19 cellular contexts compared by ENCODE assay signal in the genomic region with DNA sequence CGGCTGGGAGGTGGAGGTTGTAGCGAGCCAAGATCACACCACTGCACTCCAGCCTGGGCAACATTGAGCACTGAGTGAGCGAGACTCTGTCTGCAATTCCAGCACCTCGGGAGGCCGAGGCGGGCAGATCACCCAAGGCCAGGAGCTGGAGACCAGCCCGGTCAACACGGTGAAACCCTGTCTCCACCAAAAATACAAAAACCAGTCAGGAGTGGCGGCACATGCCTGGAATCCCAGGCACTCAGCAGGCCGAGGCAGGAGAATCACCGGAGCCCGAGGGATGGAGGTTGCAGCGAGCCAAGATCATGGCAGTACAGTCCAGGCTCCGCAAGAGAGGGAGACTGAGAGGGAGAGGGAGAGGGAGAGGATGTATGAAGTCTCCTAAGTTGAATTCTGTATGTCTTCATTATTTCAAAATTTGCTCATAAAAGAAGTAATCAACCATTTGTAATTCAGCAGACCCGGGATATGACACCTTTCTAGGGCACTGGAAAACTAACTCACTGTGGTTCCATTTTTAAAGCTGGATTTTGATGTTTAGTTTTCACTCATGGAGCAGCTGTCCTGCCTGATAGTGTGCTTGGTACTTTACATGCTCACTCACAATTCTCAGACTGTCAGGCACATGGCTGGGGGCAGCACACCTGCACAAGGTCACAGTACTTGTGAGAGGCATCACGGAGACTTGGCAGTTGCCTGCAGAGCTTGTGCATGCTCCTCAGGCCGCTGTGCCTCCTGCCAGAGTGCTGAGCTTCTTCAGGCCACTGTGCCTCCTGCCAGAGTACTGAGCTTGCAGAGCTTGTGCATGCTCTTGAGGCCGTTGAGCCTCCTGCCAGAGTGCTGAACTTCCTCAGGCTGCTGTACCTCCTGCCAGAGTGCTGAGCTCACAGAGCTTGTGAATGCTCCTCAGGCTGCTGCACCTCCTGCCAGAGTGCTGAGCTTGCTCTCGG.
"Had no signal": no experiment of that assay in that cellular context is flagged by ENCODE, and none has a peak within 500 bp of the region (broad histone marks: within the 10 kb centered on the region; RNA-seq: fewer than 3 reads in every experiment).

No MANE protein-coding gene starts in this region.

- H3K4me2 ChIP-seq: SK-N-SH had no signal

- H3K4me3 Mint-ChIP-seq: activated CD4-positive, alpha-beta T cell treated with anti-CD3 and anti-CD28 coated beads for 36 hours; activated CD8-positive, alpha-beta T cell treated with anti-CD3 and anti-CD28 coated beads, Interleukin-2, amount 10 ng/mL, durations not matched to agents 7 days and 5 days; activated naive CD8-positive, alpha-beta T cell treated with anti-CD3 and anti-CD28 coated beads, Interleukin-2, amount 10 ng/mL, durations not matched to agents 7 days and 5 days; endodermal cell; stimulated activated memory B cell treated with anti-CD40 and anti-IgM and Interleukin-4, amounts not matched to agents 10 μg/mL and 1 μg/mL and 100 μg/mL, for 72 hours had no signal

- H3K27me3 ChIP-seq: brain microvascular endothelial cell, dorsolateral prefrontal cortex, gastroesophageal sphincter had no signal

- H3K36me3 ChIP-seq: brain microvascular endothelial cell, gastroesophageal sphincter, tibial artery had no signal

- H2AFZ ChIP-seq: parathyroid adenoma had no signal

- H3K79me2 ChIP-seq: parathyroid adenoma had no signal

- H3K9ac ChIP-seq: parathyroid adenoma, SK-N-SH had no signal

- H3K27ac Mint-ChIP-seq: activated CD4-positive, alpha-beta T cell treated with anti-CD3 and anti-CD28 coated beads for 36 hours; activated CD8-positive, alpha-beta T cell treated with anti-CD3 and anti-CD28 coated beads, Interleukin-2, amount 10 ng/mL, durations not matched to agents 7 days and 5 days; activated naive CD8-positive, alpha-beta T cell treated with anti-CD3 and anti-CD28 coated beads, Interleukin-2, amount 10 ng/mL, durations not matched to agents 7 days and 5 days; endodermal cell; stimulated activated memory B cell treated with anti-CD40 and anti-IgM and Interleukin-4, amounts not matched to agents 10 μg/mL and 1 μg/mL and 100 μg/mL, for 72 hours had no signal

- DNase-seq: activated CD4-positive, alpha-beta T cell treated with anti-CD3 and anti-CD28 coated beads for 36 hours; activated CD8-positive, alpha-beta T cell treated with anti-CD3 and anti-CD28 coated beads, Interleukin-2, amount 10 ng/mL, durations not matched to agents 7 days and 5 days; activated naive CD4-positive, alpha-beta T cell; activated naive CD8-positive, alpha-beta T cell treated with anti-CD3 and anti-CD28 coated beads, Interleukin-2, amount 10 ng/mL, durations not matched to agents 7 days and 5 days; activated T-cell treated with anti-CD3 and anti-CD28 coated beads for 4 hours; anterior cingulate cortex; brain microvascular endothelial cell; endodermal cell; erythroblast; mesendoderm; SK-N-SH; T1000 had no signal

- H3K27ac ChIP-seq: brain microvascular endothelial cell, dorsolateral prefrontal cortex, gastroesophageal sphincter, parathyroid adenoma, tibial artery, VCaP had no signal

- H3K36me3 Mint-ChIP-seq: stimulated activated memory B cell treated with anti-CD40 and anti-IgM and Interleukin-4, amounts not matched to agents 10 μg/mL and 1 μg/mL and 100 μg/mL, for 72 hours had no signal

- H3K9me3 ChIP-seq: SK-N-SH had no signal

- ATAC-seq: activated CD4-positive, alpha-beta T cell treated with anti-CD3 and anti-CD28 coated beads for 36 hours; activated CD8-positive, alpha-beta T cell treated with anti-CD3 and anti-CD28 coated beads, Interleukin-2, amount 10 ng/mL, durations not matched to agents 7 days and 5 days; gastroesophageal sphincter had no signal

- H3K4me1 ChIP-seq: parathyroid adenoma, tibial artery had no signal

- H3K4me3 ChIP-seq: dorsolateral prefrontal cortex, gastroesophageal sphincter, tibial artery had no signal

- H3K27me3 Mint-ChIP-seq: activated CD4-positive, alpha-beta T cell treated with anti-CD3 and anti-CD28 coated beads for 36 hours; activated naive CD8-positive, alpha-beta T cell treated with anti-CD3 and anti-CD28 coated beads, Interleukin-2, amount 10 ng/mL, durations not matched to agents 7 days and 5 days; stimulated activated memory B cell treated with anti-CD40 and anti-IgM and Interleukin-4, amounts not matched to agents 10 μg/mL and 1 μg/mL and 100 μg/mL, for 72 hours had no signal

- H3K4me1 Mint-ChIP-seq: endodermal cell; stimulated activated memory B cell treated with anti-CD40 and anti-IgM and Interleukin-4, amounts not matched to agents 10 μg/mL and 1 μg/mL and 100 μg/mL, for 72 hours had no signal

- FAIRE-seq: keratinocyte had no signal
